In the genomic region with DNA sequence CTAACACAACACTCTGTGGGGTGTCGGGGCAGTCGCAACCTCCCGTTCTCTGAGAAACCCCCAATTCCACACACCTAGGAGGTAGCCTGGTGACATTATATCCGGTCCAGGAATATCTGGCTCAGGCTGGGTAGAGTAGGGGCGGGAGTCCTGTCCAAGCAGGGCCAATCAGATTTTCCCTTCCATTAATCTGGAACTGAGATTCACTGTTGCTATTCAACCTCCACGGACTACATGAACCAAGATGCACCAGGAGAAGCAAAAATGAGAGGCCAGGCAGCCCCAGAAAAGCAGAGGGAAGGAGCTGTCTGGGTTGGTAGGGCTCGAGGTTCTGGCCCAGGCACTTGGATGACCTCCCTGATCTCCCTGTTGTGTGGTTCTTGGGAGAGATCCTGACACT, we compare ENCODE assay signal across 23 cellular contexts. TPM values are rescaled to one million over a fixed set of nuclear protein-coding genes. Genes with fewer than 3 reads are reported as not detected.
DNase-seq lines count a peak whose midpoint lies in the region; ATAC-seq, FAIRE-seq and TF ChIP-seq lines count a peak whose summit lies in the region.
"Had no signal": no experiment of that assay in that cellular context is flagged by ENCODE, and none has a peak within 500 bp of the region (broad histone marks: within the 10 kb centered on the region; RNA-seq: fewer than 3 reads in every experiment).

No MANE protein-coding gene starts in this region.

- H3K4me1 Mint-ChIP-seq in natural killer cell treated with Interleukin-12 subunit alpha and Interleukin-12 subunit beta and Interleukin-15 and Interleukin-18, amount 100 ng/mL, for 72 hours (ENCODE audit: low read depth in 2 of 2) = peaks cover 49 to 58% of the 10 kb centered on the region in 2 donors
- H3K4me1 Mint-ChIP-seq in natural killer cell = peaks cover 27 to 33% of the 10 kb centered on the region in 2 donors
- H3K4me1 Mint-ChIP-seq in activated T-helper 1 cell treated with anti-CD3 and anti-CD28 coated beads, Interleukin-12 subunit alpha, Interleukin-12 subunit beta, Interleukin-2, Interleukin-4 antibody, amounts not matched to agents 30 ng/mL and 10 ng/mL and 1 ng/mL, durations not matched to agents 14 hours and 24 hours and 36 hours (ENCODE audit: low read depth) = peaks cover 65% of the 10 kb centered on the region

- H3K27me3 Mint-ChIP-seq in natural killer cell treated with Interleukin-12 subunit alpha and Interleukin-12 subunit beta and Interleukin-15 and Interleukin-18, amount 100 ng/mL, for 72 hours = no peaks in the 10 kb centered on the region
- no peaks in the 10 kb centered on the region for H3K27me3 Mint-ChIP-seq in natural killer cell (ENCODE audit: low read depth in 2 of 2)
- H3K27me3 Mint-ChIP-seq in activated T-helper 1 cell treated with anti-CD3 and anti-CD28 coated beads, Interleukin-12 subunit alpha, Interleukin-12 subunit beta, Interleukin-2, Interleukin-4 antibody, amounts not matched to agents 30 ng/mL and 10 ng/mL and 1 ng/mL, durations not matched to agents 14 hours and 24 hours and 36 hours (ENCODE audit: insufficient read depth) = no peaks in the 10 kb centered on the region
- H3K27me3 Mint-ChIP-seq: CD4-positive, CD25-positive, alpha-beta regulatory T cell had no signal

- TF ChIP-seq CTCF in natural killer cell (IDR thresholded peaks at IDR 0.05) = no peak

- no peak for TF ChIP-seq POLR2A in GM12891 (IDR thresholded peaks at IDR 0.05; ENCODE audit: low read depth, low read length)

- H3K27ac Mint-ChIP-seq in natural killer cell treated with Interleukin-12 subunit alpha and Interleukin-12 subunit beta and Interleukin-15 and Interleukin-18, amount 100 ng/mL, for 72 hours = peak overlapping the region; percentile 94 to 96
- H3K27ac Mint-ChIP-seq in natural killer cell = no peak overlapping the region
- peak overlapping the region; percentile 42 for H3K27ac Mint-ChIP-seq in activated T-helper 1 cell treated with anti-CD3 and anti-CD28 coated beads, Interleukin-12 subunit alpha, Interleukin-12 subunit beta, Interleukin-2, Interleukin-4 antibody, amounts not matched to agents 30 ng/mL and 10 ng/mL and 1 ng/mL, durations not matched to agents 14 hours and 24 hours and 36 hours

- intact Hi-C loops in natural killer cell (cut with micrococcal nuclease) = no loop called here
- intact Hi-C loops in activated T-helper 1 cell treated with anti-CD3 and anti-CD28 coated beads, Interleukin-12 subunit alpha, Interleukin-12 subunit beta, Interleukin-2, Interleukin-4 antibody, amounts not matched to agents 30 ng/mL and 10 ng/mL and 1 ng/mL, durations not matched to agents 14 hours and 24 hours and 36 hours (cut with micrococcal nuclease) = no loop called here

- ATAC-seq in natural killer cell treated with Interleukin-12 subunit alpha and Interleukin-12 subunit beta and Interleukin-15 and Interleukin-18, amount 100 ng/mL, for 72 hours = no peak
- ATAC-seq in natural killer cell = no peak
- no peak for ATAC-seq in HG03097 (IDR thresholded peaks at IDR 0.05; ENCODE audit: low FRiP score, unreplicated experiment)
- ATAC-seq: Right ventricle myocardium inferior had no signal

- no peak for DNase-seq in natural killer cell treated with Interleukin-12 subunit alpha and Interleukin-12 subunit beta and Interleukin-15 and Interleukin-18, amount 100 ng/mL, for 72 hours (ENCODE audit: low spot score)
- DNase-seq in natural killer cell (no peak), mesenteric fat pad (ENCODE audit: low spot score) (peak; percentile 12), GM12891 (ENCODE audit: insufficient read length, low spot score) (no peak), RPMI8226 (no peak)
- no peak for DNase-seq in activated T-helper 1 cell treated with anti-CD3 and anti-CD28 coated beads, Interleukin-12 subunit alpha, Interleukin-12 subunit beta, Interleukin-2, Interleukin-4 antibody, amounts not matched to agents 30 ng/mL and 10 ng/mL and 1 ng/mL, durations not matched to agents 14 hours and 24 hours and 36 hours (ENCODE audit: low spot score)
- DNase-seq: CD4-positive, CD25-positive, alpha-beta regulatory T cell; EL; GF-D8; HCEC 1CT; Kasumi-1; MG63; NCI-H1417; NCI-H1694 treated with DMSO at 0.1 percent for 48 hours; NCI-H2081 treated with DMSO at 0.1 percent for 48 hours; NCI-H2171 treated with DMSO at 0.1 percent for 48 hours; NCI-H524 treated with DMSO at 0.1 percent for 48 hours; NCI-H82 had no signal

- FAIRE-seq in GM12891 (lab: Jason Lieb, UNC) = no peak
- FAIRE-seq: A204.1, RCC 7860 had no signal

- H3K36me3 Mint-ChIP-seq in natural killer cell treated with Interleukin-12 subunit alpha and Interleukin-12 subunit beta and Interleukin-15 and Interleukin-18, amount 100 ng/mL, for 72 hours = no peaks in the 10 kb centered on the region
- no peaks in the 10 kb centered on the region for H3K36me3 Mint-ChIP-seq in natural killer cell
- H3K36me3 Mint-ChIP-seq in activated T-helper 1 cell treated with anti-CD3 and anti-CD28 coated beads, Interleukin-12 subunit alpha, Interleukin-12 subunit beta, Interleukin-2, Interleukin-4 antibody, amounts not matched to agents 30 ng/mL and 10 ng/mL and 1 ng/mL, durations not matched to agents 14 hours and 24 hours and 36 hours (ENCODE audit: low read depth) = peaks cover 4% of the 10 kb centered on the region

- H3K4me3 Mint-ChIP-seq in natural killer cell treated with Interleukin-12 subunit alpha and Interleukin-12 subunit beta and Interleukin-15 and Interleukin-18, amount 100 ng/mL, for 72 hours = no peak overlapping the region
- no peak overlapping the region for H3K4me3 Mint-ChIP-seq in natural killer cell
- H3K4me3 Mint-ChIP-seq in activated T-helper 1 cell treated with anti-CD3 and anti-CD28 coated beads, Interleukin-12 subunit alpha, Interleukin-12 subunit beta, Interleukin-2, Interleukin-4 antibody, amounts not matched to agents 30 ng/mL and 10 ng/mL and 1 ng/mL, durations not matched to agents 14 hours and 24 hours and 36 hours = no peak overlapping the region

- no peaks in the 10 kb centered on the region for H3K9me3 Mint-ChIP-seq in natural killer cell treated with Interleukin-12 subunit alpha and Interleukin-12 subunit beta and Interleukin-15 and Interleukin-18, amount 100 ng/mL, for 72 hours
- no peaks in the 10 kb centered on the region for H3K9me3 Mint-ChIP-seq in natural killer cell
- H3K9me3 Mint-ChIP-seq in activated T-helper 1 cell treated with anti-CD3 and anti-CD28 coated beads, Interleukin-12 subunit alpha, Interleukin-12 subunit beta, Interleukin-2, Interleukin-4 antibody, amounts not matched to agents 30 ng/mL and 10 ng/mL and 1 ng/mL, durations not matched to agents 14 hours and 24 hours and 36 hours = no peaks in the 10 kb centered on the region
- H3K9me3 Mint-ChIP-seq: CD4-positive, CD25-positive, alpha-beta regulatory T cell had no signal

TF ChIP-seq in GM12891, 5 proteins besides CTCF, POLR2A, EP300 and RAD21:
- TF ChIP-seq TAF1 (IDR thresholded peaks at IDR 0.05; ENCODE audit: low read depth, low read length) = no peak
- no peak for TF ChIP-seq SPI1 (IDR thresholded peaks at IDR 0.05; ENCODE audit: low read depth, low read length)
- TF ChIP-seq PAX5 (IDR thresholded peaks at IDR 0.05; ENCODE audit: insufficient read depth, low read length, severe bottlenecking) = no peak
- TF ChIP-seq POLR2AphosphoS5 (IDR thresholded peaks at IDR 0.05; ENCODE audit: low read depth, low read length) = no peak
- no peak for TF ChIP-seq POU2F2 (IDR thresholded peaks at IDR 0.05; ENCODE audit: low read depth, low read length)
TF ChIP-seq in GM12891: peak in this region for 0.

RNA-seq across cellular contexts. Expression of a gene that starts 51.0 kb away (rescaled TPM):
- 10 to 100 TPM in 1 of 2 donors, 1 to 10 TPM in 1; 8.6 to 15.3 TPM for total RNA-seq in natural killer cell treated with Interleukin-12 subunit alpha and Interleukin-12 subunit beta and Interleukin-15 and Interleukin-18, amount 100 ng/mL, for 72 hours
- total RNA-seq in natural killer cell (1 to 10 TPM; 3.1 to 6.6 (median 4.9) TPM), mesenteric fat pad (18.5 TPM)
- 4.8 and 6.8 TPM in 2 replicates for total RNA-seq in activated T-helper 1 cell treated with anti-CD3 and anti-CD28 coated beads, Interleukin-12 subunit alpha, Interleukin-12 subunit beta, Interleukin-2, Interleukin-4 antibody, amounts not matched to agents 30 ng/mL and 10 ng/mL and 1 ng/mL, durations not matched to agents 14 hours and 24 hours and 36 hours
- 15.5 TPM for polyA plus RNA-seq in GM12891 (2012; ENCODE audit: low read depth, missing spikeins)
- total RNA-seq: SJSA1 had no signal

Comparison
In these comparisons a context has a peak if more than half of its experiments do, and no peak if none do; other contexts are left out.
1. H3K27ac Mint-ChIP-seq: peak in natural killer cell treated with Interleukin-12 subunit alpha and Interleukin-12 subunit beta and Interleukin-15 and Interleukin-18, amount 100 ng/mL, for 72 hours (2 of 2) and activated T-helper 1 cell treated with anti-CD3 and anti-CD28 coated beads, Interleukin-12 subunit alpha, Interleukin-12 subunit beta, Interleukin-2, Interleukin-4 antibody, amounts not matched to agents 30 ng/mL and 10 ng/mL and 1 ng/mL, durations not matched to agents 14 hours and 24 hours and 36 hours (single experiment); none in natural killer cell (0 of 2).